ENCODE assay signal across 8 cellular contexts in genomic region chr1:228500901-228501871, GRCh38. TPM values are rescaled to one million over a fixed set of nuclear protein-coding genes. Genes with fewer than 3 reads are reported as not detected.
A peak's percentile ranks its signal among the peaks of the same experiment; 100 is the strongest.
DNase-seq lines count a peak whose midpoint lies in the region; ATAC-seq, FAIRE-seq and TF ChIP-seq lines count a peak whose summit lies in the region.

No MANE protein-coding gene starts in this region.

- H3K4me1 ChIP-seq in keratinocyte (ENCODE audit: control insufficient read depth, extremely low read depth, insufficient read depth, low read length) = peaks cover 5% of the 10 kb centered on the region

- H3K79me2 ChIP-seq in keratinocyte (ENCODE audit: control insufficient read depth, insufficient read depth, low read length) = no peaks in the 10 kb centered on the region

- H3K36me3 ChIP-seq in keratinocyte (ENCODE audit: control insufficient read depth in 2 of 2, extremely low read depth in 1 of 2, insufficient read depth in 2 of 2, low read length in 2 of 2) = no peaks in the 10 kb centered on the region

- H3K4me3 ChIP-seq in AG10803 (ENCODE audit: low read length) (peak overlapping the region; percentile 23), keratinocyte (ENCODE audit: control insufficient read depth in 2 of 3, extremely low read depth in 1 of 3, insufficient read depth in 2 of 3, low read depth in 1 of 3, low read length in 3 of 3) (peak overlapping the region in 2 of 3 experiments; percentile 31 to 32)

- no peaks in the 10 kb centered on the region for H3K9me3 ChIP-seq in keratinocyte (ENCODE audit: control insufficient read depth, low read depth, low read length)

- no peaks in the 10 kb centered on the region for H4K20me1 ChIP-seq in keratinocyte (ENCODE audit: control insufficient read depth, extremely low read depth, insufficient read depth, low read length)

- dilution Hi-C loops in keratinocyte (cut with MboI; ENCODE audit: extremely low pct_ligation_motif_present, low sequenced_read_pairs) = no loop called here

- H3K9me1 ChIP-seq in keratinocyte (ENCODE audit: control insufficient read depth, extremely low read depth, insufficient read depth, low read length) = no peaks in the 10 kb centered on the region

- no peak overlapping the region for H3K9ac ChIP-seq in keratinocyte (ENCODE audit: control insufficient read depth, extremely low read depth, insufficient read depth, low read length)

- peak overlapping the region; percentile 80 for H3K4me2 ChIP-seq in keratinocyte (ENCODE audit: control insufficient read depth, extremely low read depth, insufficient read depth, low read depth, low read length)

- H3K27ac ChIP-seq in VCaP (no peak overlapping the region), keratinocyte (ENCODE audit: control insufficient read depth, insufficient read depth, low read length) (no peak overlapping the region)

- peak; percentile 90 for FAIRE-seq in keratinocyte (lab: Jason Lieb, UNC)

- ATAC-seq in GM18873 (IDR thresholded peaks at IDR 0.05; ENCODE audit: low FRiP score, unreplicated experiment) (peak; percentile 93), HG03108 (IDR thresholded peaks at IDR 0.05; ENCODE audit: unreplicated experiment) (peak; percentile 89)

- TF ChIP-seq CTCF in AG10803 (conservative IDR thresholded peaks at IDR 0.05; ENCODE audit: low read length) (peak; percentile 99), VCaP (conservative IDR thresholded peaks at IDR 0.05) (peak; percentile 92), keratinocyte (optimal IDR thresholded peaks at IDR 0.05 in 1 of 3, IDR thresholded peaks at IDR 0.05 in 1 of 3, conservative IDR thresholded peaks at IDR 0.05 in 1 of 3; ENCODE audit: extremely low read depth in 1 of 3, insufficient read depth in 2 of 3, low read length in 3 of 3) (peak; percentile 95 to 99 (median 96))

- peak; percentile 82 for DNase-seq in AG10803 (ENCODE audit: low read depth)
- peak; percentile 62 for DNase-seq in NCI-H2196 (lab: John Stamatoyannopoulos, UW; ENCODE audit: unreplicated experiment)
- peak; percentile 80 to 91 for DNase-seq in T47D (ENCODE audit: low read depth in 1 of 2, low spot score in 1 of 2)
- DNase-seq in keratinocyte (ENCODE audit: low read depth, low spot score) = peak; percentile 73
- peak; percentile 68 to 83 for DNase-seq in stimulated activated CD4-positive, alpha-beta T cell treated with anti-CD3 and anti-CD28 coated beads, Interleukin-1b, Interleukin-23, amount 100 ng/mL, for 1 hour (ENCODE audit: low read depth in 2 of 2)

- in situ Hi-C loops in T47D (cut with HindIII; ENCODE audit: low pct_unique_long_range_greater_than_20kb, low sequenced_read_pairs) = no loop called here

- no peaks in the 10 kb centered on the region for H3K27me3 ChIP-seq in keratinocyte (ENCODE audit: control insufficient read depth, extremely low read depth, insufficient read depth, low read length)

- peak overlapping the region; percentile 72 for H2AFZ ChIP-seq in keratinocyte (ENCODE audit: control insufficient read depth, low read length)

RNA-seq across cellular contexts. Expression of gene RNF187, which starts 14.0 kb away (rescaled TPM):
- polyA plus RNA-seq in keratinocyte = 37.2 to 65.8 TPM (median 51.6 TPM) in 3 replicates
- 114 TPM for polyA plus RNA-seq in keratinocyte (2011; ENCODE audit: low read depth)
- 42.7 and 67.9 TPM in 2 replicates for polyA plus RNA-seq in keratinocyte (2011; cell fraction: cytosol; rRNA removed)
- 32.5 and 36.7 TPM in 2 replicates for polyA plus RNA-seq in keratinocyte (2011; cell fraction: nucleus; rRNA removed)
- 85.4 and 103 TPM in 2 replicates for polyA plus RNA-seq in keratinocyte (2012; ENCODE audit: low replicate concordance)
- 39.4 to 67.1 TPM (median 50.0 TPM) in 3 replicates for polyA minus RNA-seq in keratinocyte
- polyA minus RNA-seq in keratinocyte (2011; cell fraction: cytosol; rRNA and poly(A)+ RNA removed) = 92.7 TPM
- polyA minus RNA-seq in keratinocyte (2011; cell fraction: nucleus; rRNA and poly(A)+ RNA removed) = 19.3 and 21.8 TPM in 2 replicates
